Comparison of ENCODE assay signal across 17 cellular contexts in the genomic region with DNA sequence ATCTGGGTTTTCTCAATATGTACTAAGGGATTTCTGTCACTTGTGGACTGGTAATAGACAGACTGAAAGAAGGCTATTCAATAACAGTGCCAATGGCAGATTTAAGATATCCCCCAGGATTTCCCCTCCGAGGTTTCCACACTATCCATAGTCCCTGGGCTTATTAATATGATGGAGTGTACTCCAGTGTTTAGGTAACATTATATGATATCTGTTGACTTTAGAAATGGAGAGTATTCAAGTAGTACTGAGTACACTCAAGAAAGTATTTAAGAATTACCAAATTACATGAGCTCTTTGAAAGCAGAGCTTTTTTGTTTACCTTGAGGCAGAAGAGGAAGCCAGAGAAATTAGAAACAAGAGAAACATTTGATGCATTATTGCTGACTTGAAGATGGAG. TPM values are rescaled to one million over a fixed set of nuclear protein-coding genes. Genes with fewer than 3 reads are reported as not detected.
DNase-seq lines count a peak whose midpoint lies in the region; ATAC-seq and TF ChIP-seq lines count a peak whose summit lies in the region.
"Had no signal": no experiment of that assay in that cellular context is flagged by ENCODE, and none has a peak within 500 bp of the region (broad histone marks: within the 10 kb centered on the region; RNA-seq: fewer than 3 reads in every experiment).

No MANE protein-coding gene starts in this region.

- POLR2A ChIA-PET in PC-3 (lab: Charles Lee; ENCODE audit: unreplicated experiment), result no interaction called here

- H3K27me3 ChIP-seq in PC-3 (ENCODE audit: low read length) (no peaks in the 10 kb centered on the region), lung (ENCODE audit: control insufficient read depth, insufficient read depth) (no peaks in the 10 kb centered on the region)
- H3K27me3 ChIP-seq: BLaER1 treated with 17β-estradiol and CSF1 and Interleukin-3, amounts not matched to agents 10 nM and 100 nM had no signal

- H2AFZ ChIP-seq in PC-3 (ENCODE audit: low read length), result 0 out of 2 replicates have a peak overlapping the region, but pooled peaks have one; percentile 6

- H3K4me3 ChIP-seq in PC-3 (ENCODE audit: low read length), result no peak overlapping the region
- no peak overlapping the region for H3K4me3 ChIP-seq in lung
- H3K4me3 ChIP-seq: BLaER1 treated with 17β-estradiol and CSF1 and Interleukin-3, amounts not matched to agents 10 nM and 100 nM had no signal

- H3K9me3 ChIP-seq in PC-3 (ENCODE audit: low read length), result no peaks in the 10 kb centered on the region
- peaks cover 0 to 1% of the 10 kb centered on the region in 2 donors for H3K9me3 ChIP-seq in lung (ENCODE audit: control insufficient read depth in 2 of 2, insufficient read depth in 1 of 2, low read length in 1 of 2)
- H3K9me3 ChIP-seq: BLaER1 treated with 17β-estradiol and CSF1 and Interleukin-3, amounts not matched to agents 10 nM and 100 nM had no signal

- H3K9me2 ChIP-seq in PC-3 (replicated peaks; ENCODE audit: low read length), result no peaks in the 10 kb centered on the region

- no peaks in the 10 kb centered on the region for H4K20me1 ChIP-seq in PC-3 (ENCODE audit: low read length)
- H4K20me1 ChIP-seq: BLaER1 treated with 17β-estradiol and CSF1 and Interleukin-3, amounts not matched to agents 10 nM and 100 nM had no signal

- CTCF ChIA-PET in PC-3 (lab: Charles Lee), result no interaction called here

- H3K79me2 ChIP-seq in PC-3 (ENCODE audit: low read length), result no peaks in the 10 kb centered on the region

- H3K4me1 ChIP-seq in PC-3 (ENCODE audit: insufficient read depth, low read length) (no peaks in the 10 kb centered on the region), lung (ENCODE audit: control insufficient read depth in 2 of 2, insufficient read depth in 2 of 2, low read length in 2 of 2) (no peaks in the 10 kb centered on the region)
- H3K4me1 ChIP-seq: BLaER1 treated with 17β-estradiol and CSF1 and Interleukin-3, amounts not matched to agents 10 nM and 100 nM had no signal

- no TSS peak for BruUV-seq in PC-3 (replicated peaks; lab: Mats Ljungman, UMichigan)

- no peak overlapping the region for H3K9ac ChIP-seq in PC-3 (ENCODE audit: low read length)
- H3K9ac ChIP-seq: BLaER1 treated with 17β-estradiol and CSF1 and Interleukin-3, amounts not matched to agents 10 nM and 100 nM had no signal

- TF ChIP-seq CTCF in PC-3 (conservative IDR thresholded peaks at IDR 0.05; ENCODE audit: low read depth, low read length) (no peak), lung (IDR thresholded peaks at IDR 0.05; ENCODE audit: control extremely low read depth, extremely low read depth) (no peak)

- H3F3A ChIP-seq in PC-3 (ENCODE audit: low read length, unreplicated experiment), result no peaks in the 10 kb centered on the region

- no peak for ATAC-seq in PC-3
- peak; percentile 27 for ATAC-seq in lung (ENCODE audit: insufficient read depth, low FRiP score)
- ATAC-seq in HG03469 (IDR thresholded peaks at IDR 0.05; ENCODE audit: unreplicated experiment), result no peak

- 61 to 86% methylated on average over 1 of the region's 1 CpG for WGBS in lung, 2 donors

- intact Hi-C loops in PC-3 (cut with micrococcal nuclease), result loop anchor here (2.0 kb wide), 1 partner anchor 149 kb away; no protein-coding TSS in a partner anchor

- H3K4me2 ChIP-seq in PC-3 (ENCODE audit: low read length), result no peak overlapping the region
- H3K4me2 ChIP-seq: BLaER1 treated with 17β-estradiol and CSF1 and Interleukin-3, amounts not matched to agents 10 nM and 100 nM had no signal

- H3K36me3 ChIP-seq in PC-3 (ENCODE audit: low read depth, low read length), result no peaks in the 10 kb centered on the region
- H3K36me3 ChIP-seq in lung (ENCODE audit: control insufficient read depth in 2 of 2, insufficient read depth in 2 of 2, low read length in 2 of 2), result no peaks in the 10 kb centered on the region
- H3K36me3 ChIP-seq: BLaER1 treated with 17β-estradiol and CSF1 and Interleukin-3, amounts not matched to agents 10 nM and 100 nM had no signal

- peak in 2 of 3 experiments; percentile 33 to 70 for DNase-seq in NCI-H1417 (lab: John Stamatoyannopoulos, UW)
- DNase-seq in NCI-H1417 treated with DMSO at 0.1 percent for 48 hours (lab: John Stamatoyannopoulos, UW), result no peak
- peak; percentile 96 for DNase-seq in DMS79 (lab: John Stamatoyannopoulos, UW)
- no peak for DNase-seq in PC-3
- DNase-seq in lung (ENCODE audit: low spot score), result no peak
- DNase-seq in HUDEP-2 (lab: John Stamatoyannopoulos, UW; ENCODE audit: unreplicated experiment in 76 of 76), result no peak
- no peak for DNase-seq in NCI-H774 (lab: John Stamatoyannopoulos, UW)
- DNase-seq: ACHN; CD4-positive, CD25-positive, alpha-beta regulatory T cell; DND-41; GDM1; HCEC 1CT; HFFc6 had no signal

- no peak overlapping the region for H3K27ac ChIP-seq in PC-3 (ENCODE audit: low read length)
- H3K27ac ChIP-seq in lung (ENCODE audit: low read depth in 1 of 2, low read length in 1 of 2), result no peak overlapping the region
- H3K27ac ChIP-seq: BLaER1 treated with 17β-estradiol and CSF1 and Interleukin-3, amounts not matched to agents 10 nM and 100 nM had no signal

RNA-seq across cellular contexts. Expression of a gene that starts 22.3 kb away (rescaled TPM):
- 1.6 and 2.1 TPM in 2 replicates for total RNA-seq in PC-3 (2014; rRNA removed)
- total RNA-seq in lung, result 10 to 100 TPM; 17.2 to 33.9 TPM
- 10 to 100 TPM; 70.4 to 89.2 TPM for polyA plus RNA-seq in lung

RNA-seq across cellular contexts. Expression of a gene that starts 27.5 kb away (rescaled TPM):
- total RNA-seq in PC-3 (2014; rRNA removed) (0.07 TPM in 1 of 2 replicates, not detected in the other), lung (under 1 TPM in 1 of 2 donors, not detected in 1; 0.09 TPM)
- under 1 TPM in 1 of 2 donors, not detected in 1; 0.01 TPM for polyA plus RNA-seq in lung
- total RNA-seq: A172, H4, HFFc6 had no signal

RNA-seq across cellular contexts. Expression of a gene that starts 50.5 kb away (rescaled TPM):
- total RNA-seq in PC-3 (2014; rRNA removed), result 0.07 and 0.86 TPM in 2 replicates
- 10 to 100 TPM; 14.3 to 24.1 TPM for total RNA-seq in lung
- 10 to 100 TPM; 13.5 to 20.6 TPM for polyA plus RNA-seq in lung

Comparison
In these comparisons a context has a peak if more than half of its experiments do, and no peak if none do; other contexts are left out.
1. DNase-seq: peak in NCI-H1417 (2 of 3) and DMS79 (single experiment); none in NCI-H1417 treated with DMSO at 0.1 percent for 48 hours (single experiment), PC-3 (single experiment), lung (single experiment), HUDEP-2 (0 of 76) and NCI-H774 (single experiment).